In the genomic region with DNA sequence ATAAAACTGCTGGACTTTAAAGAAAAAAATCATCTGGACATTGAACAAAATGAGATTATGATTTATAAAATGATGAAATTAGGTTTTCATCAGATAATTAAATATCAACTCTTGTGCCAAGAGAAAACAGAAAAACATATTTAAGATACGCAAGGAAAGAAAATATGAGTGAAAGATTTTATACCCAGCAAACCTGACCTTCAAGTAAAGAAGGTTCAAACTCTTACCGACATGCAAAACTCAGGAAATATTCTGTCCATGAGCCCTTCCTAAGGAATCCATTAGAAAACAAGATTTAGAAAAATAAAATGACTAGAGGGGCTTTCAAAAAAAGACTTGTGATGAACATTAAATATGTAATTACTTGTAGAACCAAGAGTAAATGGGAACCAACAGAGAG, we compare ENCODE assay signal across 34 cellular contexts.
"Had no signal": no experiment of that assay in that cellular context is flagged by ENCODE, and none has a peak within 500 bp of the region (broad histone marks: within the 10 kb centered on the region; RNA-seq: fewer than 3 reads in every experiment).

No MANE protein-coding gene starts in this region.

- H3K4me3 ChIP-seq: MG63 had no signal

- H3K36me3 ChIP-seq: MG63 had no signal

- H3K27me3 ChIP-seq: MG63 had no signal

- DNase-seq: Karpas-422, Kasumi-1, MG63, MM.1S, MV-4-11, NCI-H1048, NCI-H1092, NCI-H1092 treated with DMSO at 0.1 percent for 48 hours, NCI-H1105, NCI-H1105 treated with DMSO at 0.1 percent for 48 hours, NCI-H1417, NCI-H1417 treated with DMSO at 0.1 percent for 48 hours, NCI-H1436, NCI-H1436 treated with DMSO at 0.1 percent for 48 hours, NCI-H146, NCI-H1694, NCI-H1694 treated with DMSO at 0.1 percent for 48 hours, NCI-H187, NCI-H187 treated with DMSO at 0.1 percent for 48 hours, NCI-H1930, NCI-H2029, NCI-H2029 treated with DMSO at 0.1 percent for 48 hours, NCI-H2081, NCI-H2081 treated with DMSO at 0.1 percent for 48 hours, NCI-H2107, NCI-H2171, NCI-H2171 treated with DMSO at 0.1 percent for 48 hours, NCI-H2227 treated with DMSO at 0.1 percent for 48 hours, NCI-H226, NCI-H345, NCI-H446, NCI-H446 treated with DMSO at 0.1 percent for 48 hours, NCI-H510A, NCI-H510A treated with DMSO at 0.1 percent for 48 hours had no signal
